Comparison of ENCODE assay signal across 1 cellular context in the genomic region with DNA sequence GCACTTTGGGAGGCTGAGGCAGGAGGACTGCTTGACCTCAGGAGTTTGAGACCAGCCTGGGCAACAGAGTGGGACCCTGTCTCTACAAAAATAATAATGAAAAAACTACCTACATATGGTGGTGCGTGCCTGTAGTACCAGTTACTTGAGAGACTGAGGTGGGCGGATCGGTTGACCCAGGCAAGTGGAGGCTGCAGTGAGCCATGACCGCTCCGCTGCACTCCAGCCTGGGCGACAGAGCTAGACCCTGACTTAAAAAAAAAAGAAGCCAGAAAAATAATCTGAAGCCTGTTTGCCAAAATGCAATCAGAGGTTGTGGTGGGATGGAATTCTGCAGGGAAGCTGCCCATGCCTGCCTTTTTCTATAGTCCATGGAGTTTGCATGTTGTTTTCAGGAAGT.
TF ChIP-seq lines count a peak whose summit lies in the region.

No MANE protein-coding gene starts in this region.

TF ChIP-seq in GM12891, 5 proteins besides CTCF, POLR2A, EP300 and RAD21:
- TF ChIP-seq PAX5 (IDR thresholded peaks at IDR 0.05; ENCODE audit: insufficient read depth, low read length, severe bottlenecking) (no peak), SPI1 (IDR thresholded peaks at IDR 0.05; ENCODE audit: low read depth, low read length) (no peak), TAF1 (IDR thresholded peaks at IDR 0.05; ENCODE audit: low read depth, low read length) (no peak), POLR2AphosphoS5 (IDR thresholded peaks at IDR 0.05; ENCODE audit: low read depth, low read length) (no peak), POU2F2 (IDR thresholded peaks at IDR 0.05; ENCODE audit: low read depth, low read length) (no peak)
